Comparison of ENCODE assay signal across 24 cellular contexts in the genomic region with DNA sequence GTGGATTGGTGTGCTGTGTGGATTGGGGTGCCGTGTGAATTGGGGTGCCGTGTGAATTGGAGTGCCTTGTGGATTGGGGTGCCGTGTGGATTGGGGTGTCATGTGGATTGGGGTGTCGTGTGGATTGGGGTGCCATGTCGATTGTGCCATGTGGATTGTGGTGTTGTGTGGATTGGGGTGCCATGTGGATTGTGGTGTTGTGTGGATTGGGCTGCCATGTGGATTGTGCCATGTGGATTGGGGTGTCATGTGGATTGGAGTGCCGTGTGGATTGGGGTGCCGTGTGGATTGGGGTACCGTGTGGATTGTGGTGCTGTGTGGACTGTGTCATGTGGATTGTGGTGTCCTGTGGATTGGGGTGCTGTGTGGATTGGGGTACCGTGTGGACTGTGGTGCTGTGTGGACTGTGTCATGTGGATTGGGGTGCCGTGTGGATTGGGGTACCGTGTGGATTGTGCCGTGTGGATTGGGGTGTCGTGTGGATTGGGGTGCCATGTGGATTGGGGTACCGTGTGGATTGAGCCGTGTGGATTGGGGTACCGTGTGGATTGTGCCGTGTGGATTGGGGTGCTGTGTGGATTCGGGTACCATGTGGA.
"Had no signal": no experiment of that assay in that cellular context is flagged by ENCODE, and none has a peak within 500 bp of the region (broad histone marks: within the 10 kb centered on the region; RNA-seq: fewer than 3 reads in every experiment).

No MANE protein-coding gene starts in this region.

- H3K27ac ChIP-seq: SJCRH30, SK-N-MC, WERI-Rb-1 had no signal

- H3K9me3 ChIP-seq: SJCRH30 had no signal

- H3K36me3 ChIP-seq: WERI-Rb-1 had no signal

- H3K4me3 ChIP-seq: SJCRH30, SK-N-MC had no signal

- DNase-seq: activated CD4-positive, alpha-beta T cell treated with anti-CD3 and anti-CD28 coated beads for 1 hour; activated CD4-positive, alpha-beta T cell treated with anti-CD3 and anti-CD28 coated beads, Interleukin-2, amount 10 ng/mL, durations not matched to agents 24 days and 14 days; activated CD4-positive, alpha-beta T cell treated with anti-CD3 and anti-CD28 coated beads, Interleukin-2, amount 50 U/mL, for 4 hours; activated CD4-positive, CD25-positive, alpha-beta regulatory T cell; activated CD8-positive, alpha-beta T cell treated with anti-CD3 and anti-CD28 coated beads for 36 hours; activated gamma-delta T cell treated with Interleukin-2 at 50 U/mL for 16 hours; activated naive CD4-positive, alpha-beta T cell treated with anti-CD3 and anti-CD28 coated beads, Interleukin-2, amount 10 ng/mL, durations not matched to agents 7 days and 5 days; activated naive CD8-positive, alpha-beta T cell treated with anti-CD3 and anti-CD28 coated beads, Interleukin-2, amount 50 U/mL, for 24 hours; activated T-cell treated with anti-CD3 and anti-CD28 coated beads, Interleukin-2, amount 50 U/mL, for 1 hour; activated T-cell treated with anti-CD3 and anti-CD28 coated beads, Interleukin-2, amount 50 U/mL, for 72 hours; anterior cingulate cortex; central memory CD4-positive, alpha-beta T cell; Karpas-422; KBM-7; NCI-H1105; NCI-H1417 treated with DMSO at 0.1 percent for 48 hours; NCI-H2029; NCI-H345; NCI-H524 treated with DMSO at 0.1 percent for 48 hours; SHP77; SJCRH30; T1000; WERI-Rb-1 had no signal

- H3K27me3 ChIP-seq: SJCRH30 had no signal
